ENCODE assay signal across 8 cellular contexts in genomic region chr22:50190182-50190951, GRCh38. TPM values are rescaled to one million over a fixed set of nuclear protein-coding genes. Genes with fewer than 3 reads are reported as not detected.
DNase-seq lines count a peak whose midpoint lies in the region; ATAC-seq and TF ChIP-seq lines count a peak whose summit lies in the region.

No MANE protein-coding gene starts in this region.

- no peak for TF ChIP-seq EP300 in stomach (IDR thresholded peaks at IDR 0.05)

- ATAC-seq in HG02678 (IDR thresholded peaks at IDR 0.05; ENCODE audit: unreplicated experiment) = peak; percentile 41
- peak; percentile 66 for ATAC-seq in naive thymus-derived CD4-positive, alpha-beta T cell

- peaks cover 0 to 2% (median 0%) of the 10 kb centered on the region in 5 donors for H3K27me3 Mint-ChIP-seq in naive thymus-derived CD4-positive, alpha-beta T cell

- TF ChIP-seq POLR2A in stomach (IDR thresholded peaks at IDR 0.05) = no peak

- WGBS in esophagus, 2 donors = 5 to 7% methylated on average over 43 of the region's 43 CpGs
- WGBS in stomach, 5 donors = 3 to 6% (median 6%) methylated on average over 21 to 43 of the region's 43 CpGs

- H3K27me3 ChIP-seq in esophagus (ENCODE audit: control insufficient read depth in 1 of 2, insufficient read depth in 2 of 2, low read length in 2 of 2) = no peaks in the 10 kb centered on the region
- no peaks in the 10 kb centered on the region for H3K27me3 ChIP-seq in naive thymus-derived CD4-positive, alpha-beta T cell (ENCODE audit: control insufficient read depth in 2 of 2, insufficient read depth in 2 of 2, low read length in 2 of 2)
- no peaks in the 10 kb centered on the region for H3K27me3 ChIP-seq in stomach

- TF ChIP-seq CTCF in GM12874 (IDR thresholded peaks at IDR 0.05; ENCODE audit: insufficient read depth, low read depth, low read length) (peak; percentile 56), stomach (IDR thresholded peaks at IDR 0.05) (peak in 4 of 7 experiments; percentile 12 to 37 (median 28))

- H3K4me3 ChIP-seq in esophagus (ENCODE audit: low read depth in 1 of 2, low read length in 2 of 2) (peak overlapping the region; percentile 28 to 40), stomach (peak overlapping the region; percentile 30 to 51 (median 41))
- peak overlapping the region; percentile 56 for H3K4me3 ChIP-seq in naive thymus-derived CD4-positive, alpha-beta T cell (ENCODE audit: low read length)

- no peaks in the 10 kb centered on the region for H3K9me3 Mint-ChIP-seq in naive thymus-derived CD4-positive, alpha-beta T cell

- H3K4me1 ChIP-seq in esophagus (ENCODE audit: control insufficient read depth in 2 of 2, insufficient read depth in 2 of 2, low read length in 1 of 2) (peaks cover 8 to 35% of the 10 kb centered on the region in 2 donors), stomach (peaks cover 49 to 75% (median 73%) of the 10 kb centered on the region in 4 donors)
- H3K4me1 ChIP-seq in naive thymus-derived CD4-positive, alpha-beta T cell (ENCODE audit: control insufficient read depth in 2 of 2, insufficient read depth in 2 of 2, low read length in 2 of 2) = peaks cover 46 to 48% of the 10 kb centered on the region in 2 donors

- peak overlapping the region; percentile 90 to 96 (median 92) for H3K4me3 Mint-ChIP-seq in naive thymus-derived CD4-positive, alpha-beta T cell

- POLR2A ChIA-PET in naive thymus-derived CD4-positive, alpha-beta T cell (lab: Charles Lee) = interaction anchor here (0.6 to 3.3 kb wide), 18 partner anchors 10 to 437 kb away, joined by 3 to 20 read pairs (median 5); partner anchors contain the start of genes ARSA, HDAC10, LMF2 and NCAPH2

- H3K27ac ChIP-seq in esophagus (ENCODE audit: low read depth in 2 of 2, low read length in 1 of 2) (peak overlapping the region; percentile 94), stomach (peak overlapping the region; percentile 82 to 93 (median 89))
- peak overlapping the region; percentile 98 for H3K27ac ChIP-seq in naive thymus-derived CD4-positive, alpha-beta T cell (ENCODE audit: low read depth, low read length)

- peak overlapping the region; percentile 94 to 100 (median 99) for H3K27ac Mint-ChIP-seq in naive thymus-derived CD4-positive, alpha-beta T cell

- H3K9me3 ChIP-seq in esophagus (ENCODE audit: control insufficient read depth in 2 of 2, insufficient read depth in 1 of 2, low read depth in 1 of 2, low read length in 1 of 2) = no peaks in the 10 kb centered on the region
- no peaks in the 10 kb centered on the region for H3K9me3 ChIP-seq in naive thymus-derived CD4-positive, alpha-beta T cell (ENCODE audit: control insufficient read depth in 2 of 3, low read length in 3 of 3)
- no peaks in the 10 kb centered on the region for H3K9me3 ChIP-seq in stomach

- peaks cover 0 to 29% of the 10 kb centered on the region in 2 donors for H3K36me3 ChIP-seq in esophagus (ENCODE audit: control insufficient read depth in 2 of 2, insufficient read depth in 2 of 2, low read length in 1 of 2)
- peaks cover 0 to 20% (median 3%) of the 10 kb centered on the region in 3 experiments for H3K36me3 ChIP-seq in naive thymus-derived CD4-positive, alpha-beta T cell (ENCODE audit: control insufficient read depth in 2 of 3, insufficient read depth in 3 of 3, low read length in 3 of 3)
- H3K36me3 ChIP-seq in stomach = peaks cover 16 to 27% (median 24%) of the 10 kb centered on the region in 4 donors

- H3K36me3 Mint-ChIP-seq in naive thymus-derived CD4-positive, alpha-beta T cell = peaks cover 0 to 12% (median 0%) of the 10 kb centered on the region in 5 donors

- DNase-seq in NCI-H226 (peak; percentile 41), stomach (peak; percentile 88), NCI-H187 (lab: John Stamatoyannopoulos, UW) (no peak)
- peak; percentile 37 for DNase-seq in activated CD8-positive, alpha-beta memory T cell treated with anti-CD3 and anti-CD28 coated beads, Interleukin-2, amount 50 U/mL, for 24 hours (ENCODE audit: extremely low read depth)
- DNase-seq in naive thymus-derived CD4-positive, alpha-beta T cell = peak; percentile 73 to 88 (median 84)

- intact Hi-C loops in naive thymus-derived CD4-positive, alpha-beta T cell (cut with micrococcal nuclease) = loop anchor here (1.0 to 10.0 kb wide), 13 partner anchors 10 to 430 kb away; partner anchors contain the start of genes ALG12 (in 1 of the 2), CRELD2 (in 1 of the 2), NCAPH2 (in 1 of the 2) and PANX2 (in 1 of the 2)
- intact Hi-C loops in stomach (cut with DNase I; ENCODE audit: low total_unique reads) = no loop called here

- peaks cover 25 to 53% (median 35%) of the 10 kb centered on the region in 7 donors for H3K4me1 Mint-ChIP-seq in naive thymus-derived CD4-positive, alpha-beta T cell

- CTCF ChIA-PET in naive thymus-derived CD4-positive, alpha-beta T cell (lab: Charles Lee) = interaction anchor here (1.0 to 3.1 kb wide), 4 partner anchors 18 to 52 kb away, joined by 3 to 14 read pairs (median 4); no protein-coding TSS in a partner anchor

RNA-seq across cellular contexts. Expression of gene TRABD, which starts 4.7 kb away (rescaled TPM):
- 10 to 100 TPM; 47.4 to 54.5 TPM for polyA plus RNA-seq in esophagus
- 100 to 1,000 TPM; 106 to 157 (median 124) TPM for total RNA-seq in naive thymus-derived CD4-positive, alpha-beta T cell
- polyA plus RNA-seq in naive thymus-derived CD4-positive, alpha-beta T cell = 10 to 100 TPM; 29.4 to 50.0 TPM
- total RNA-seq in stomach = 100 to 1,000 TPM in 2 of 5 donors, 10 to 100 TPM in 3; 13.2 to 245 (median 56.7) TPM
- polyA plus RNA-seq in stomach = 10 to 100 TPM; 41.4 to 46.4 (median 45.5) TPM

RNA-seq across cellular contexts. Expression of gene SELENOO, which starts 10.4 kb away (rescaled TPM):
- 10 to 100 TPM; 23.0 to 35.9 TPM for polyA plus RNA-seq in esophagus
- 10 to 100 TPM; 26.7 to 36.6 (median 32.4) TPM for total RNA-seq in naive thymus-derived CD4-positive, alpha-beta T cell
- polyA plus RNA-seq in naive thymus-derived CD4-positive, alpha-beta T cell = 1 to 10 TPM; 3.4 to 5.9 TPM
- 100 to 1,000 TPM in 1 of 5 donors, 10 to 100 TPM in 4; 10.1 to 185 (median 57.2) TPM for total RNA-seq in stomach
- polyA plus RNA-seq in stomach = 10 to 100 TPM; 30.9 to 37.5 (median 33.1) TPM

RNA-seq across cellular contexts. Expression of gene PANX2, which starts 19.8 kb away (rescaled TPM):
- polyA plus RNA-seq in esophagus (1 to 10 TPM; 2.1 to 2.6 TPM), stomach (1 to 10 TPM in 1 of 3 donors, under 1 TPM in 1, not detected in 1; 0.25 to 1.1 TPM)
- total RNA-seq in naive thymus-derived CD4-positive, alpha-beta T cell = 1 to 10 TPM in 1 of 5 experiments, under 1 TPM in 2, not detected in 2; 0.27 to 2.0 (median 0.66) TPM
- polyA plus RNA-seq in naive thymus-derived CD4-positive, alpha-beta T cell = not detected
- 1 to 10 TPM in 2 of 5 donors, under 1 TPM in 1, not detected in 2; 0.29 to 1.8 (median 1.6) TPM for total RNA-seq in stomach

RNA-seq across cellular contexts. Expression of gene TUBGCP6, which starts 54.5 kb away (rescaled TPM):
- polyA plus RNA-seq in esophagus (10 to 100 TPM; 19.3 to 37.9 TPM), stomach (10 to 100 TPM; 37.8 to 59.0 (median 38.8) TPM)
- 100 to 1,000 TPM in 4 of 5 experiments, 10 to 100 TPM in 1; 67.8 to 146 (median 134) TPM for total RNA-seq in naive thymus-derived CD4-positive, alpha-beta T cell
- polyA plus RNA-seq in naive thymus-derived CD4-positive, alpha-beta T cell = 10 to 100 TPM; 15.2 to 28.4 TPM
- total RNA-seq in stomach = 100 to 1,000 TPM in 1 of 5 donors, 10 to 100 TPM in 4; 40.4 to 112 (median 91.5) TPM

Comparison
In these comparisons a context has a peak if more than half of its experiments do, and no peak if none do; other contexts are left out.
1. DNase-seq: peak in NCI-H226 (single experiment), activated CD8-positive, alpha-beta memory T cell treated with anti-CD3 and anti-CD28 coated beads, Interleukin-2, amount 50 U/mL, for 24 hours (single experiment), naive thymus-derived CD4-positive, alpha-beta T cell (9 of 9) and stomach (single experiment); none in NCI-H187 (0 of 2).
2. Peak in every context shown above with its lines, with median percentiles within 50 percentile points of each other: H3K27ac ChIP-seq and H3K4me3 ChIP-seq.